ENCODE assay signal across 21 cellular contexts in genomic region chr9:95974389-95974788, GRCh38.
"Had no signal": no experiment of that assay in that cellular context is flagged by ENCODE, and none has a peak within 500 bp of the region (broad histone marks: within the 10 kb centered on the region; RNA-seq: fewer than 3 reads in every experiment).

No MANE protein-coding gene starts in this region.

- H3K27me3 Mint-ChIP-seq: IgD-negative memory B cell had no signal

- H3K4me3 Mint-ChIP-seq: IgD-negative memory B cell had no signal

- ATAC-seq: K562 had no signal

- DNase-seq: Kasumi-1, MM.1S, NCI-H1092 treated with DMSO at 0.1 percent for 48 hours, NCI-H1436, NCI-H187, NCI-H2029, NCI-H2081 treated with DMSO at 0.1 percent for 48 hours, NCI-H2171, NCI-H226, NCI-H446, NCI-H510A, NCI-H524 treated with DMSO at 0.1 percent for 48 hours, NCI-H69, NCI-H774, Right ventricle myocardium superior, RPMI8226, SIG-M5 had no signal

- H3K27ac Mint-ChIP-seq: IgD-negative memory B cell had no signal

- H3K4me1 Mint-ChIP-seq: IgD-negative memory B cell had no signal

- FAIRE-seq: HTR-8/SVneo, K562, RCC 7860 had no signal
